Comparison of ENCODE assay signal across 16 cellular contexts in the genomic region with DNA sequence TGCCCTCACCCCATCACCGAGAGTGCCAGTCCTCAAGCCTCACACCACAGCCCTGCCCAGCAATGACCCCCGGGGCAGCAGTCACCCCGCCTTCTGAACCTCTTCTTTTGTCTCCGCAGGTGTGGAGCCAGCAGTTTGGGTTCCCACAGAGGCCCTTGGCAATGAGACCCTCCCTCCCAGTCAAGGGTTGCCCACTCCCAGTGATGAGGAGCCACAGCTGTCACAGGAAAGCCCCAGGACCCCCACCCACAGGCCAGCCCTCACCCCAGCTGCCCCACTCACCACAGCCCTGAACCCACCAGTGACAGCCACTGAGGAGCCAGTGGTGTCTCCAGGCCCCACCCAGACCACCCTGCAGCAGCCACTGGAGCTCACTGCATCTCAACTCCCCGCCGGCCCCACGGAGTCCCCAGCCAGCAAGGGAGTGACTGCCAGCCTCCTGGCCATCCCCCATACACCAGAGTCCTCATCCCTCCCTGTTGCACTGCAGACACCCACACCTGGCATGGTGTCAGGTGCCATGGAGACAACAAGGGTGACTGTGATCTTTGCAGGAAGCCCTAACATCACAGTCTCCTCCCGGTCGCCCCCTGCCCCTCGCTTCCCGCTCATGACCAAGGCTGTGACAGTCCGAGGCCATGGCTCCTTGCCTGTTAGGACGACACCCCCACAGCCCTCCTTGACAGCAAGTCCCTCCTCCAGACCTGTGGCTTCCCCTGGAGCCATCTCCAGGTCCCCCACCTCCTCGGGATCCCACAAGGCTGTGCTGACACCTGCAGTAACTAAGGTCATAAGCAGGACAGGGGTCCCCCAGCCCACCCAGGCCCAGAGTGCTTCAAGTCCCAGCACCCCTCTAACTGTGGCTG.
"Had no signal": no experiment of that assay in that cellular context is flagged by ENCODE, and none has a peak within 500 bp of the region (broad histone marks: within the 10 kb centered on the region; RNA-seq: fewer than 3 reads in every experiment).

No MANE protein-coding gene starts in this region.

- H2AFZ ChIP-seq: parathyroid adenoma had no signal

- H3K36me3 Mint-ChIP-seq: activated naive CD4-positive, alpha-beta T cell treated with anti-CD3 and anti-CD28 coated beads, Interleukin-2, amount 10 ng/mL, durations not matched to agents 7 days and 5 days; naive thymus-derived CD8-positive, alpha-beta T cell had no signal

- H3K27ac Mint-ChIP-seq: activated B cell treated with CpG ODN at 0.5 μM for 24 hours; activated naive CD4-positive, alpha-beta T cell treated with anti-CD3 and anti-CD28 coated beads, Interleukin-2, amount 10 ng/mL, durations not matched to agents 7 days and 5 days; activated T-helper 17 cell treated with anti-CD3 and anti-CD28 coated beads, Interleukin-2, amount 50 U/mL, for 72 hours; naive thymus-derived CD8-positive, alpha-beta T cell had no signal

- H3K9me3 ChIP-seq: ascending aorta, gastrocnemius medialis, spleen had no signal

- H3K27me3 ChIP-seq: ascending aorta, gastrocnemius medialis had no signal

- H3K4me3 ChIP-seq: ascending aorta, coronary artery, gastrocnemius medialis, spleen had no signal

- H3K4me3 Mint-ChIP-seq: activated B cell treated with CpG ODN at 0.5 μM for 24 hours; activated naive CD4-positive, alpha-beta T cell treated with anti-CD3 and anti-CD28 coated beads, Interleukin-2, amount 10 ng/mL, durations not matched to agents 7 days and 5 days; activated T-helper 17 cell treated with anti-CD3 and anti-CD28 coated beads, Interleukin-2, amount 50 U/mL, for 72 hours; central memory CD8-positive, alpha-beta T cell; naive thymus-derived CD8-positive, alpha-beta T cell had no signal

- H3K4me1 Mint-ChIP-seq: activated B cell treated with CpG ODN at 0.5 μM for 24 hours; activated naive CD4-positive, alpha-beta T cell treated with anti-CD3 and anti-CD28 coated beads, Interleukin-2, amount 10 ng/mL, durations not matched to agents 7 days and 5 days; activated T-helper 17 cell treated with anti-CD3 and anti-CD28 coated beads, Interleukin-2, amount 50 U/mL, for 72 hours; central memory CD8-positive, alpha-beta T cell; naive thymus-derived CD8-positive, alpha-beta T cell had no signal

- H3K4me1 ChIP-seq: ascending aorta, parathyroid adenoma, spleen had no signal

- H3K9me3 Mint-ChIP-seq: activated B cell treated with CpG ODN at 0.5 μM for 24 hours; activated naive CD4-positive, alpha-beta T cell treated with anti-CD3 and anti-CD28 coated beads, Interleukin-2, amount 10 ng/mL, durations not matched to agents 7 days and 5 days; activated T-helper 17 cell treated with anti-CD3 and anti-CD28 coated beads, Interleukin-2, amount 50 U/mL, for 72 hours; central memory CD8-positive, alpha-beta T cell; naive thymus-derived CD8-positive, alpha-beta T cell had no signal

- H3K27ac ChIP-seq: ascending aorta, coronary artery, gastrocnemius medialis, parathyroid adenoma, spleen had no signal

- ATAC-seq: activated T-helper 17 cell treated with anti-CD3 and anti-CD28 coated beads, Interleukin-2, amount 50 U/mL, for 72 hours; gastrocnemius medialis; naive thymus-derived CD8-positive, alpha-beta T cell had no signal

- H3K36me3 ChIP-seq: ascending aorta, gastrocnemius medialis, spleen had no signal

- H3K9ac ChIP-seq: parathyroid adenoma had no signal

- DNase-seq: activated B cell treated with CpG ODN at 0.5 μM for 24 hours; activated CD4-positive, alpha-beta T cell treated with anti-CD3 and anti-CD28 coated beads for 48 hours; activated naive CD4-positive, alpha-beta T cell treated with anti-CD3 and anti-CD28 coated beads, Interleukin-2, amount 10 ng/mL, durations not matched to agents 7 days and 5 days; activated T-cell treated with anti-CD3 and anti-CD28 coated beads, Interleukin-2, amount 50 U/mL, for 1 hour; erythroblast; mesendoderm; naive thymus-derived CD8-positive, alpha-beta T cell; spleen; stimulated activated naive CD4-positive, alpha-beta T cell; T-helper 9 cell had no signal
